Comparison of ENCODE assay signal across 1 cellular context in genomic region chr16:31113420-31114124, GRCh38.
TF ChIP-seq lines count a peak whose summit lies in the region.

No MANE protein-coding gene starts in this region.

TF ChIP-seq in GM12878, 131 proteins besides CTCF, POLR2A, EP300 and RAD21:
- no peak for TF ChIP-seq ZNF384 (IDR thresholded peaks at IDR 0.05; ENCODE audit: borderline replicate concordance, low read depth, low read length)
- TF ChIP-seq IKZF1 (conservative IDR thresholded peaks at IDR 0.05), result peak; percentile 44
- TF ChIP-seq IKZF2 (IDR thresholded peaks at IDR 0.05), result peak; percentile 27 to 37; a peak in 1 of 4 replicates
- no peak for TF ChIP-seq MAX (IDR thresholded peaks at IDR 0.05; ENCODE audit: low read depth, low read length)
- TF ChIP-seq NFYA (IDR thresholded peaks at IDR 0.05; ENCODE audit: borderline replicate concordance, low read depth, low read length), result no peak
- TF ChIP-seq CBFB (IDR thresholded peaks at IDR 0.05; ENCODE audit: low read depth), result no peak
- no peak for TF ChIP-seq E2F8 (IDR thresholded peaks at IDR 0.05; ENCODE audit: low read depth, partially characterized antibody)
- TF ChIP-seq SPI1 (IDR thresholded peaks at IDR 0.05; ENCODE audit: borderline replicate concordance, insufficient read depth, low read depth, low read length), result 0 out of 2 replicates have a peak, but pooled peaks have one; percentile 3
- no peak for TF ChIP-seq NR2C1 (IDR thresholded peaks at IDR 0.05)
- TF ChIP-seq TCF7 (IDR thresholded peaks at IDR 0.05; ENCODE audit: borderline replicate concordance), result no peak
